ENCODE assay signal across 10 cellular contexts in the genomic region with DNA sequence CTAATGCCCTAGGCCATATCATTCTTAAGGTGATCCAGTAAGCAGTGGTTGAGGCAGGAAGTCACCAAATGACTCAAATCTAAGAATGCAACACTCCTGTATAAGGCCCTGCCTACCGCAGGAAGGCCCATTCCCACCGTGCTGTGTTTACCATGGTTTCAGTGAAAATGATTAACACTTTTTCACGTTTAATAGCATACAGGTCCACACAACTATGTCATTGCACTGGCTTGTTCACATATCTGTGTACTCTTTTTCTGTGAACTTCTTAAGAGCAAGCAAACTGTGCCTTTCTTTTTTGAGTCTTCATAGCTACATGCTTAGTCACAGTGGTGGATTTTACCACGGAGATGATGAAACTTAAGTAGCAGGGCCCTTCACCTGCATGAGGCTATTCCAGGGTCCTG.
DNase-seq lines count a peak whose midpoint lies in the region; ATAC-seq and TF ChIP-seq lines count a peak whose summit lies in the region.
"Had no signal": no experiment of that assay in that cellular context is flagged by ENCODE, and none has a peak within 500 bp of the region (broad histone marks: within the 10 kb centered on the region; RNA-seq: fewer than 3 reads in every experiment).

No MANE protein-coding gene starts in this region.

- H3K27ac Mint-ChIP-seq in activated CD4-positive, alpha-beta memory T cell treated with anti-CD3 and anti-CD28 coated beads for 36 hours = no peak overlapping the region
- no peak overlapping the region for H3K27ac Mint-ChIP-seq in activated CD4-positive, alpha-beta memory T cell treated with anti-CD3 and anti-CD28 coated beads, Interleukin-2, amount 10 ng/mL, durations not matched to agents 7 days and 5 days
- H3K27ac Mint-ChIP-seq in stimulated activated effector memory CD8-positive, alpha-beta T cell treated with anti-CD3 and anti-CD28 coated beads, Interleukin-12 subunit alpha, Interleukin-12 subunit beta, amount 100 ng/mL, for 72 hours = no peak overlapping the region
- no peak overlapping the region for H3K27ac Mint-ChIP-seq in nephron progenitor cell
- H3K27ac Mint-ChIP-seq: T-helper 17 cell had no signal

- no peaks in the 10 kb centered on the region for H3K9me3 ChIP-seq in RWPE2 (ENCODE audit: severe bottlenecking)

- no peaks in the 10 kb centered on the region for H3K27me3 ChIP-seq in RWPE2 (ENCODE audit: insufficient read depth, poor library complexity, severe bottlenecking)

- intact Hi-C loops in activated CD4-positive, alpha-beta memory T cell treated with anti-CD3 and anti-CD28 coated beads for 36 hours (cut with micrococcal nuclease) = no loop called here

- CTCF ChIA-PET in activated CD4-positive, alpha-beta memory T cell treated with anti-CD3 and anti-CD28 coated beads for 36 hours (lab: Charles Lee) = no interaction called here
- CTCF ChIA-PET in activated CD4-positive, alpha-beta memory T cell treated with anti-CD3 and anti-CD28 coated beads, Interleukin-2, amount 10 ng/mL, durations not matched to agents 7 days and 5 days (lab: Charles Lee) = interaction anchor here (1.5 kb wide), 1 partner anchor 15 kb away, joined by 3 read pairs; no protein-coding TSS in a partner anchor

- no peak overlapping the region for H3K4me3 Mint-ChIP-seq in activated CD4-positive, alpha-beta memory T cell treated with anti-CD3 and anti-CD28 coated beads for 36 hours
- no peak overlapping the region for H3K4me3 Mint-ChIP-seq in activated CD4-positive, alpha-beta memory T cell treated with anti-CD3 and anti-CD28 coated beads, Interleukin-2, amount 10 ng/mL, durations not matched to agents 7 days and 5 days
- no peak overlapping the region for H3K4me3 Mint-ChIP-seq in stimulated activated effector memory CD8-positive, alpha-beta T cell treated with anti-CD3 and anti-CD28 coated beads, Interleukin-12 subunit alpha, Interleukin-12 subunit beta, amount 100 ng/mL, for 72 hours
- H3K4me3 Mint-ChIP-seq in nephron progenitor cell = no peak overlapping the region
- H3K4me3 Mint-ChIP-seq: T-helper 17 cell had no signal

- peaks cover 17% of the 10 kb centered on the region for H3K4me1 ChIP-seq in RWPE2 (ENCODE audit: insufficient read depth, poor library complexity, severe bottlenecking)

- H3K4me3 ChIP-seq in RWPE2 (ENCODE audit: severe bottlenecking) = no peak overlapping the region

- peak; percentile 10 for DNase-seq in activated CD4-positive, alpha-beta memory T cell treated with anti-CD3 and anti-CD28 coated beads for 36 hours
- no peak for DNase-seq in activated CD4-positive, alpha-beta memory T cell treated with anti-CD3 and anti-CD28 coated beads, Interleukin-2, amount 10 ng/mL, durations not matched to agents 7 days and 5 days
- DNase-seq in RWPE2 (ENCODE audit: low spot score) (peak; percentile 65), nephron progenitor cell (no peak), NCI-H345 (lab: John Stamatoyannopoulos, UW) (no peak)
- DNase-seq in stimulated activated effector memory CD8-positive, alpha-beta T cell treated with anti-CD3 and anti-CD28 coated beads, Interleukin-12 subunit alpha, Interleukin-12 subunit beta, amount 100 ng/mL, for 72 hours (ENCODE audit: low spot score in 2 of 2) = no peak
- no peak for DNase-seq in stimulated activated CD4-positive, alpha-beta T cell treated with anti-CD3 and anti-CD28 coated beads, Interleukin-4, amount 100 ng/mL, for 4 hours
- DNase-seq: cerebellar nuclear complex, T-helper 17 cell had no signal

- H3K36me3 Mint-ChIP-seq in activated CD4-positive, alpha-beta memory T cell treated with anti-CD3 and anti-CD28 coated beads for 36 hours = no peaks in the 10 kb centered on the region
- no peaks in the 10 kb centered on the region for H3K36me3 Mint-ChIP-seq in activated CD4-positive, alpha-beta memory T cell treated with anti-CD3 and anti-CD28 coated beads, Interleukin-2, amount 10 ng/mL, durations not matched to agents 7 days and 5 days (ENCODE audit: low read depth)
- H3K36me3 Mint-ChIP-seq in stimulated activated effector memory CD8-positive, alpha-beta T cell treated with anti-CD3 and anti-CD28 coated beads, Interleukin-12 subunit alpha, Interleukin-12 subunit beta, amount 100 ng/mL, for 72 hours = no peaks in the 10 kb centered on the region
- H3K36me3 Mint-ChIP-seq in nephron progenitor cell (ENCODE audit: low read depth) = no peaks in the 10 kb centered on the region

- H3K27ac ChIP-seq in RWPE2 (ENCODE audit: poor library complexity, severe bottlenecking) = peak overlapping the region; percentile 84

- H3K27me3 Mint-ChIP-seq in activated CD4-positive, alpha-beta memory T cell treated with anti-CD3 and anti-CD28 coated beads for 36 hours = no peaks in the 10 kb centered on the region
- no peaks in the 10 kb centered on the region for H3K27me3 Mint-ChIP-seq in activated CD4-positive, alpha-beta memory T cell treated with anti-CD3 and anti-CD28 coated beads, Interleukin-2, amount 10 ng/mL, durations not matched to agents 7 days and 5 days
- peaks cover 3% of the 10 kb centered on the region for H3K27me3 Mint-ChIP-seq in nephron progenitor cell (ENCODE audit: low read depth, poor library complexity)
- H3K27me3 Mint-ChIP-seq: T-helper 17 cell had no signal

- H3K36me3 ChIP-seq in RWPE2 (ENCODE audit: low read depth) = no peaks in the 10 kb centered on the region

- TF ChIP-seq CTCF in RWPE2 (IDR thresholded peaks at IDR 0.05; ENCODE audit: poor library complexity, severe bottlenecking) = no peak
- TF ChIP-seq CTCF in nephron progenitor cell (IDR thresholded peaks at IDR 0.05) = no peak

- no peaks in the 10 kb centered on the region for H3K9me3 Mint-ChIP-seq in activated CD4-positive, alpha-beta memory T cell treated with anti-CD3 and anti-CD28 coated beads for 36 hours
- no peaks in the 10 kb centered on the region for H3K9me3 Mint-ChIP-seq in activated CD4-positive, alpha-beta memory T cell treated with anti-CD3 and anti-CD28 coated beads, Interleukin-2, amount 10 ng/mL, durations not matched to agents 7 days and 5 days
- H3K9me3 Mint-ChIP-seq in stimulated activated effector memory CD8-positive, alpha-beta T cell treated with anti-CD3 and anti-CD28 coated beads, Interleukin-12 subunit alpha, Interleukin-12 subunit beta, amount 100 ng/mL, for 72 hours = peaks cover 2% of the 10 kb centered on the region
- no peaks in the 10 kb centered on the region for H3K9me3 Mint-ChIP-seq in nephron progenitor cell

- ATAC-seq in HG02973 (IDR thresholded peaks at IDR 0.05; ENCODE audit: unreplicated experiment) (peak; percentile 98), RWPE2 (ENCODE audit: low read depth) (peak; percentile 92)
- ATAC-seq in stimulated activated effector memory CD8-positive, alpha-beta T cell treated with anti-CD3 and anti-CD28 coated beads, Interleukin-12 subunit alpha, Interleukin-12 subunit beta, amount 100 ng/mL, for 72 hours = peak; percentile 60
- ATAC-seq: T-helper 17 cell had no signal

- POLR2A ChIA-PET in activated CD4-positive, alpha-beta memory T cell treated with anti-CD3 and anti-CD28 coated beads for 36 hours (lab: Charles Lee) = no interaction called here
- POLR2A ChIA-PET in activated CD4-positive, alpha-beta memory T cell treated with anti-CD3 and anti-CD28 coated beads, Interleukin-2, amount 10 ng/mL, durations not matched to agents 7 days and 5 days (lab: Charles Lee) = no interaction called here

- no peaks in the 10 kb centered on the region for H3K4me1 Mint-ChIP-seq in activated CD4-positive, alpha-beta memory T cell treated with anti-CD3 and anti-CD28 coated beads for 36 hours (ENCODE audit: low read depth)
- H3K4me1 Mint-ChIP-seq in activated CD4-positive, alpha-beta memory T cell treated with anti-CD3 and anti-CD28 coated beads, Interleukin-2, amount 10 ng/mL, durations not matched to agents 7 days and 5 days = peaks cover 3% of the 10 kb centered on the region
- H3K4me1 Mint-ChIP-seq in stimulated activated effector memory CD8-positive, alpha-beta T cell treated with anti-CD3 and anti-CD28 coated beads, Interleukin-12 subunit alpha, Interleukin-12 subunit beta, amount 100 ng/mL, for 72 hours = no peaks in the 10 kb centered on the region
- no peaks in the 10 kb centered on the region for H3K4me1 Mint-ChIP-seq in nephron progenitor cell
- H3K4me1 Mint-ChIP-seq: T-helper 17 cell had no signal

Comparison
In these comparisons a context has a peak if more than half of its experiments do, and no peak if none do; other contexts are left out.
1. DNase-seq: peak in activated CD4-positive, alpha-beta memory T cell treated with anti-CD3 and anti-CD28 coated beads for 36 hours (single experiment) and RWPE2 (single experiment); none in activated CD4-positive, alpha-beta memory T cell treated with anti-CD3 and anti-CD28 coated beads, Interleukin-2, amount 10 ng/mL, durations not matched to agents 7 days and 5 days (single experiment), stimulated activated effector memory CD8-positive, alpha-beta T cell treated with anti-CD3 and anti-CD28 coated beads, Interleukin-12 subunit alpha, Interleukin-12 subunit beta, amount 100 ng/mL, for 72 hours (0 of 2), stimulated activated CD4-positive, alpha-beta T cell treated with anti-CD3 and anti-CD28 coated beads, Interleukin-4, amount 100 ng/mL, for 4 hours (0 of 2), nephron progenitor cell (single experiment) and NCI-H345 (single experiment).
2. Peak in every context shown above with its lines, with median percentiles within 50 percentile points of each other: ATAC-seq.